17 cellular contexts compared by ENCODE assay signal in genomic region chr6:33423777-33424176, GRCh38. TPM values are rescaled to one million over a fixed set of nuclear protein-coding genes. Genes with fewer than 3 reads are reported as not detected.
DNase-seq lines count a peak whose midpoint lies in the region; ATAC-seq, FAIRE-seq and TF ChIP-seq lines count a peak whose summit lies in the region.
"Had no signal": no experiment of that assay in that cellular context is flagged by ENCODE, and none has a peak within 500 bp of the region (broad histone marks: within the 10 kb centered on the region; RNA-seq: fewer than 3 reads in every experiment).

No MANE protein-coding gene starts in this region.

- DNase-seq in right atrium auricular region (ENCODE audit: low spot score) (no peak), left cardiac atrium (no peak), natural killer cell (no peak), ureter (ENCODE audit: low spot score) (no peak), D721Med (ENCODE audit: insufficient read length, low spot score) (no peak)
- DNase-seq in activated naive CD8-positive, alpha-beta T cell treated with anti-CD3 and anti-CD28 coated beads for 36 hours: no peak
- DNase-seq in stimulated activated naive CD4-positive, alpha-beta T cell (lab: John Stamatoyannopoulos, UW): no peak
- DNase-seq: activated T-cell treated with anti-CD3 and anti-CD28 coated beads for 4 hours; central memory CD4-positive, alpha-beta T cell; hippocampal formation; left ventricle myocardium superior; occipital lobe; Right ventricle myocardium superior had no signal

- peaks cover 0 to 51% of the 10 kb centered on the region in 2 donors for H3K4me1 ChIP-seq in right atrium auricular region

- no peaks in the 10 kb centered on the region for H3K27me3 Mint-ChIP-seq in activated naive CD8-positive, alpha-beta T cell treated with anti-CD3 and anti-CD28 coated beads for 36 hours
- no peaks in the 10 kb centered on the region for H3K27me3 Mint-ChIP-seq in natural killer cell (ENCODE audit: low read depth in 2 of 2)

- no peaks in the 10 kb centered on the region for H3K9me3 Mint-ChIP-seq in activated naive CD8-positive, alpha-beta T cell treated with anti-CD3 and anti-CD28 coated beads for 36 hours
- no peaks in the 10 kb centered on the region for H3K9me3 Mint-ChIP-seq in natural killer cell

- peaks cover 17% of the 10 kb centered on the region for H3K36me3 Mint-ChIP-seq in activated naive CD8-positive, alpha-beta T cell treated with anti-CD3 and anti-CD28 coated beads for 36 hours
- H3K36me3 Mint-ChIP-seq in natural killer cell: no peaks in the 10 kb centered on the region

- H3K27me3 ChIP-seq in right atrium auricular region: no peaks in the 10 kb centered on the region

- no peak for ATAC-seq in left cardiac atrium
- no peak for ATAC-seq in natural killer cell
- ATAC-seq in HG02885 (IDR thresholded peaks at IDR 0.05; ENCODE audit: poor library complexity, unreplicated experiment): no peak
- ATAC-seq: left ventricle myocardium superior had no signal

- H3K4me1 Mint-ChIP-seq in activated naive CD8-positive, alpha-beta T cell treated with anti-CD3 and anti-CD28 coated beads for 36 hours: peaks cover 49% of the 10 kb centered on the region
- peaks cover 47 to 68% of the 10 kb centered on the region in 2 donors for H3K4me1 Mint-ChIP-seq in natural killer cell

- H3K27ac Mint-ChIP-seq in activated naive CD8-positive, alpha-beta T cell treated with anti-CD3 and anti-CD28 coated beads for 36 hours: peak overlapping the region; percentile 56
- peak overlapping the region; percentile 88 to 92 for H3K27ac Mint-ChIP-seq in natural killer cell

- H3K9me3 ChIP-seq in right atrium auricular region: no peaks in the 10 kb centered on the region

- no peak for TF ChIP-seq CTCF in right atrium auricular region (IDR thresholded peaks at IDR 0.05)
- no peak for TF ChIP-seq CTCF in natural killer cell (IDR thresholded peaks at IDR 0.05)
- TF ChIP-seq CTCF in D721Med (IDR thresholded peaks at IDR 0.05; ENCODE audit: insufficient read depth, missing control alignments): no peak

- H3K27ac ChIP-seq in right atrium auricular region: peak overlapping the region; percentile 91 to 95

- no peaks in the 10 kb centered on the region for H3K36me3 ChIP-seq in right atrium auricular region

- peak overlapping the region; percentile 90 for H3K4me3 Mint-ChIP-seq in activated naive CD8-positive, alpha-beta T cell treated with anti-CD3 and anti-CD28 coated beads for 36 hours
- H3K4me3 Mint-ChIP-seq in natural killer cell: peak overlapping the region; percentile 90

- FAIRE-seq in D721Med (lab: Jason Lieb, UNC): no peak
- FAIRE-seq: G401.6, H54, TTC549 had no signal

- intact Hi-C loops in left cardiac atrium (cut with DNase I): no loop called here
- intact Hi-C loops in natural killer cell (cut with micrococcal nuclease): no loop called here

- no peak overlapping the region for H3K4me3 ChIP-seq in right atrium auricular region

RNA-seq across cellular contexts. Expression of gene SYNGAP1, which starts 3.9 kb away (rescaled TPM):
- total RNA-seq in right atrium auricular region: 10 to 100 TPM in 1 of 2 donors, 1 to 10 TPM in 1; 3.6 to 10.1 TPM
- 1 to 10 TPM; 9.0 to 9.8 TPM for total RNA-seq in left cardiac atrium
- 10 to 100 TPM; 26.4 to 29.3 TPM for total RNA-seq in activated naive CD8-positive, alpha-beta T cell treated with anti-CD3 and anti-CD28 coated beads for 36 hours
- 10 to 100 TPM; 43.5 to 61.6 (median 55.8) TPM for total RNA-seq in natural killer cell
- total RNA-seq in ureter: 32.6 TPM

RNA-seq across cellular contexts. Expression of gene CUTA, which starts 5.9 kb away (rescaled TPM):
- total RNA-seq in right atrium auricular region: 100 to 1,000 TPM; 118 to 119 TPM
- 100 to 1,000 TPM; 114 to 126 TPM for total RNA-seq in left cardiac atrium
- total RNA-seq in activated naive CD8-positive, alpha-beta T cell treated with anti-CD3 and anti-CD28 coated beads for 36 hours: 100 to 1,000 TPM; 125 to 126 TPM
- total RNA-seq in natural killer cell: 100 to 1,000 TPM; 166 to 186 (median 184) TPM
- 157 TPM for total RNA-seq in ureter

RNA-seq across cellular contexts. Expression of gene PHF1, which starts 13.0 kb away (rescaled TPM):
- 10 to 100 TPM; 51.8 to 69.8 TPM for total RNA-seq in right atrium auricular region
- total RNA-seq in left cardiac atrium: 10 to 100 TPM; 49.5 to 58.3 TPM
- total RNA-seq in activated naive CD8-positive, alpha-beta T cell treated with anti-CD3 and anti-CD28 coated beads for 36 hours: 10 to 100 TPM; 23.5 to 26.0 TPM
- total RNA-seq in natural killer cell: 100 to 1,000 TPM; 262 to 392 (median 322) TPM
- 58.8 TPM for total RNA-seq in ureter

RNA-seq across cellular contexts. Expression of gene ZBTB9, which starts 30.6 kb away (rescaled TPM):
- total RNA-seq in right atrium auricular region (1 to 10 TPM; 1.3 to 4.1 TPM), left cardiac atrium (1 to 10 TPM; 4.4 to 5.9 TPM), natural killer cell (1 to 10 TPM; 3.8 to 5.1 (median 3.9) TPM), ureter (11.1 TPM)
- total RNA-seq in activated naive CD8-positive, alpha-beta T cell treated with anti-CD3 and anti-CD28 coated beads for 36 hours: 10 to 100 TPM; 11.3 to 11.7 TPM

RNA-seq across cellular contexts. Expression of gene KIFC1, which starts 32.2 kb away (rescaled TPM):
- total RNA-seq in right atrium auricular region (1 to 10 TPM in 1 of 2 donors, under 1 TPM in 1; 0.59 to 1.6 TPM), left cardiac atrium (1 to 10 TPM in 1 of 2 donors, under 1 TPM in 1; 0.31 to 1.9 TPM), natural killer cell (1 to 10 TPM; 2.7 to 4.6 (median 3.3) TPM), ureter (1.0 TPM)
- total RNA-seq in activated naive CD8-positive, alpha-beta T cell treated with anti-CD3 and anti-CD28 coated beads for 36 hours: 10 to 100 TPM; 74.1 to 76.9 TPM
